Comparison of ENCODE assay signal across 19 cellular contexts in the genomic region with DNA sequence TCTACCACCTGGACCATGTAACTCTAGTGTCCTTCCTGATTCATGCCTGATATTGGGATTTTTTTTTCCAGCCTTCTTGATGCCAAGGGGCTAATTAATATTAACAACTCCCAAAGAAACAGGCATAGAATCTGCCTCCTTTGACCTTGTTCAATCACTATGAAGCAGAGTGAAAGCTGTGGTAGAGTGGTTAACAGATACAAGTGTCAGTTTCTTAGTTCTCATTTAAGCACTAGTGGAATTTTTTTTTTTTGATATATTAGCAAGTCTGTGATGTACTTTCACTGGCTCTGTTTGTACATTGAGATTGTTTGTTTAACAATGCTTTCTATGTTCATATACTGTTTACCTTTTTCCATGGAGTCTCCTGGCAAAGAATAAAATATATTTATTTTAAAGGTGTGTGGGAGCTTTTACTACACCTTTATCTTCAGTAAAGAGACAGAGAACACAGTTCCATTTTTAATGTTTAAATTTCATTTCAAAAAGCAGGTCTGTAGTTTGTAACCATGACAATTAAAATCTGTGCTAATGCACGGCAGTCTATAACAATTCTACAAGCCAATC.
DNase-seq lines count a peak whose midpoint lies in the region; ATAC-seq and TF ChIP-seq lines count a peak whose summit lies in the region.
"Had no signal": no experiment of that assay in that cellular context is flagged by ENCODE, and none has a peak within 500 bp of the region (broad histone marks: within the 10 kb centered on the region; RNA-seq: fewer than 3 reads in every experiment).

No MANE protein-coding gene starts in this region.

- H3K9ac ChIP-seq in smooth muscle cell (ENCODE audit: low read depth), result no peak overlapping the region
- H3K9ac ChIP-seq: KMS-11 had no signal

- H3K27ac ChIP-seq in dorsolateral prefrontal cortex, result peak overlapping the region in 32 of 59 donors; percentile 0 to 67 (median 24)
- H3K27ac ChIP-seq in smooth muscle cell (ENCODE audit: low read depth), result peak overlapping the region; percentile 36
- H3K27ac ChIP-seq: KMS-11 had no signal

- H3K4me3 Mint-ChIP-seq in activated naive CD4-positive, alpha-beta T cell treated with anti-CD3 and anti-CD28 coated beads, Interleukin-2, amount 50 U/mL, for 24 hours, result no peak overlapping the region
- no peak overlapping the region for H3K4me3 Mint-ChIP-seq in activated naive CD4-positive, alpha-beta T cell treated with anti-CD3 and anti-CD28 coated beads for 36 hours
- H3K4me3 Mint-ChIP-seq: B cell; CD4-positive, alpha-beta T cell had no signal

- no peaks in the 10 kb centered on the region for H3K9me3 ChIP-seq in smooth muscle cell (replicated peaks; ENCODE audit: low read depth)
- H3K9me3 ChIP-seq: MG63 had no signal

- CTCF ChIA-PET in activated naive CD4-positive, alpha-beta T cell treated with anti-CD3 and anti-CD28 coated beads for 36 hours (lab: Charles Lee), result no interaction called here

- peak overlapping the region; percentile 27; the same call in 1 of the 2 replicates for H3K4me3 ChIP-seq in LNCaP clone FGC (ENCODE audit: low read depth, low read length)
- no peak overlapping the region for H3K4me3 ChIP-seq in dorsolateral prefrontal cortex
- no peak overlapping the region for H3K4me3 ChIP-seq in smooth muscle cell
- H3K4me3 ChIP-seq: MG63 had no signal

- 91% methylated on average over 1 of the region's 1 CpG for WGBS in smooth muscle cell (ENCODE audit: low lambda C conversion rate)

- no peak overlapping the region for H2AFZ ChIP-seq in smooth muscle cell (ENCODE audit: low read depth)

- H3K4me1 Mint-ChIP-seq in activated naive CD4-positive, alpha-beta T cell treated with anti-CD3 and anti-CD28 coated beads, Interleukin-2, amount 50 U/mL, for 24 hours, result peaks cover 17% of the 10 kb centered on the region
- H3K4me1 Mint-ChIP-seq in activated naive CD4-positive, alpha-beta T cell treated with anti-CD3 and anti-CD28 coated beads for 36 hours (ENCODE audit: low read depth), result peaks cover 1% of the 10 kb centered on the region
- H3K4me1 Mint-ChIP-seq: B cell had no signal

- no peaks in the 10 kb centered on the region for H3K9me3 Mint-ChIP-seq in activated naive CD4-positive, alpha-beta T cell treated with anti-CD3 and anti-CD28 coated beads, Interleukin-2, amount 50 U/mL, for 24 hours
- no peaks in the 10 kb centered on the region for H3K9me3 Mint-ChIP-seq in activated naive CD4-positive, alpha-beta T cell treated with anti-CD3 and anti-CD28 coated beads for 36 hours
- H3K9me3 Mint-ChIP-seq: CD4-positive, alpha-beta T cell had no signal

- H3K79me2 ChIP-seq in smooth muscle cell (ENCODE audit: low read depth), result no peaks in the 10 kb centered on the region

- TF ChIP-seq CTCF in LNCaP clone FGC (IDR thresholded peaks at IDR 0.05; ENCODE audit: control insufficient read depth, extremely low read depth, insufficient read depth), result no peak
- no peak for TF ChIP-seq CTCF in dorsolateral prefrontal cortex (IDR thresholded peaks at IDR 0.05 in 54 of 56, conservative IDR thresholded peaks at IDR 0.05 in 2 of 56; ENCODE audit: low read depth in 1 of 56, partially characterized antibody in 56 of 56)
- TF ChIP-seq CTCF in smooth muscle cell (IDR thresholded peaks at IDR 0.05; ENCODE audit: borderline replicate concordance, insufficient read depth, poor library complexity, severe bottlenecking), result no peak

- H3F3A ChIP-seq in smooth muscle cell (ENCODE audit: low read depth), result peaks cover 28% of the 10 kb centered on the region

- peaks cover 6% of the 10 kb centered on the region for H3K4me1 ChIP-seq in smooth muscle cell (ENCODE audit: low read depth)

- H3K36me3 Mint-ChIP-seq in activated naive CD4-positive, alpha-beta T cell treated with anti-CD3 and anti-CD28 coated beads, Interleukin-2, amount 50 U/mL, for 24 hours, result peaks cover 1% of the 10 kb centered on the region
- H3K36me3 Mint-ChIP-seq in activated naive CD4-positive, alpha-beta T cell treated with anti-CD3 and anti-CD28 coated beads for 36 hours (ENCODE audit: low read depth), result peaks cover 2% of the 10 kb centered on the region

- intact Hi-C loops in activated naive CD4-positive, alpha-beta T cell treated with anti-CD3 and anti-CD28 coated beads for 36 hours (cut with micrococcal nuclease), result loop anchor here (10.0 kb wide), 1 partner anchor 1333 kb away; no protein-coding TSS in a partner anchor
- intact Hi-C loops in dorsolateral prefrontal cortex (cut with DNase I), result loop anchor here (10.0 kb wide), 3 partner anchors 143 to 573 kb away; no protein-coding TSS in a partner anchor

- H3K36me3 ChIP-seq in smooth muscle cell (ENCODE audit: low read depth), result peaks cover 17% of the 10 kb centered on the region

- ATAC-seq in HG03378 (IDR thresholded peaks at IDR 0.05; ENCODE audit: unreplicated experiment), result no peak
- ATAC-seq: HepG2 had no signal

- H3K27me3 Mint-ChIP-seq in activated naive CD4-positive, alpha-beta T cell treated with anti-CD3 and anti-CD28 coated beads, Interleukin-2, amount 50 U/mL, for 24 hours, result no peaks in the 10 kb centered on the region
- H3K27me3 Mint-ChIP-seq in activated naive CD4-positive, alpha-beta T cell treated with anti-CD3 and anti-CD28 coated beads for 36 hours (ENCODE audit: low read depth), result no peaks in the 10 kb centered on the region
- H3K27me3 Mint-ChIP-seq: B cell; CD4-positive, alpha-beta T cell had no signal

- no peak for DNase-seq in activated naive CD4-positive, alpha-beta T cell treated with anti-CD3 and anti-CD28 coated beads for 36 hours
- peak; percentile 87 for DNase-seq in LNCaP clone FGC (ENCODE audit: low read depth)
- DNase-seq in dorsolateral prefrontal cortex, result no peak
- no peak for DNase-seq in smooth muscle cell (lab: John Stamatoyannopoulos, UW; ENCODE audit: unreplicated experiment)
- no peak for DNase-seq in NCI-H446 (lab: John Stamatoyannopoulos, UW)
- DNase-seq: ACHN; CD4-positive, alpha-beta T cell; DND-41; GDM1; MG63; NCI-H2029; NCI-H2171 treated with DMSO at 0.1 percent for 48 hours; NCI-H510A; SIG-M5 had no signal

- peaks cover 2% of the 10 kb centered on the region for H4K20me1 ChIP-seq in smooth muscle cell (ENCODE audit: low read depth)

- no peaks in the 10 kb centered on the region for H3K27me3 ChIP-seq in dorsolateral prefrontal cortex
- no peaks in the 10 kb centered on the region for H3K27me3 ChIP-seq in smooth muscle cell (ENCODE audit: low read depth)
- H3K27me3 ChIP-seq: MG63 had no signal

- H3K4me2 ChIP-seq in smooth muscle cell, result no peak overlapping the region
- H3K4me2 ChIP-seq: KMS-11 had no signal

- H3K27ac Mint-ChIP-seq in activated naive CD4-positive, alpha-beta T cell treated with anti-CD3 and anti-CD28 coated beads, Interleukin-2, amount 50 U/mL, for 24 hours, result peak overlapping the region; percentile 47
- no peak overlapping the region for H3K27ac Mint-ChIP-seq in activated naive CD4-positive, alpha-beta T cell treated with anti-CD3 and anti-CD28 coated beads for 36 hours
- H3K27ac Mint-ChIP-seq: B cell had no signal
